ENCODE assay signal across 8 cellular contexts in genomic region chr19:38900816-38901215, GRCh38. TPM values are rescaled to one million over a fixed set of nuclear protein-coding genes. Genes with fewer than 3 reads are reported as not detected.
DNase-seq lines count a peak whose midpoint lies in the region; ATAC-seq and TF ChIP-seq lines count a peak whose summit lies in the region.

No MANE protein-coding gene starts in this region.

- intact Hi-C loops in right lobe of liver (cut with DNase I) (no loop called here), upper lobe of right lung (cut with DNase I) (no loop called here)

- TF ChIP-seq POLR2A in right lobe of liver (IDR thresholded peaks at IDR 0.05) = peak; percentile 11

- H3K27me3 ChIP-seq in right lobe of liver (no peaks in the 10 kb centered on the region), upper lobe of right lung (no peaks in the 10 kb centered on the region)

- H3K9me3 ChIP-seq in right lobe of liver = no peaks in the 10 kb centered on the region
- H3K9me3 ChIP-seq in upper lobe of right lung = no peaks in the 10 kb centered on the region

- peaks cover 30% of the 10 kb centered on the region for H3K36me3 Mint-ChIP-seq in stimulated activated naive CD8-positive, alpha-beta T cell treated with anti-CD3 and anti-CD28 coated beads, Interleukin-15, Interleukin-2, amounts not matched to agents 100 ng/mL and 50 ng/mL, for 24 hours (ENCODE audit: low read depth)

- H3K4me3 ChIP-seq in right lobe of liver (peak overlapping the region; percentile 80 to 91 (median 87)), upper lobe of right lung (peak overlapping the region; percentile 96)

- no peaks in the 10 kb centered on the region for H3K9me3 Mint-ChIP-seq in stimulated activated naive CD8-positive, alpha-beta T cell treated with anti-CD3 and anti-CD28 coated beads, Interleukin-15, Interleukin-2, amounts not matched to agents 100 ng/mL and 50 ng/mL, for 24 hours

- peak overlapping the region; percentile 86 to 98 (median 90) for H3K27ac ChIP-seq in right lobe of liver
- peak overlapping the region; percentile 96 for H3K27ac ChIP-seq in upper lobe of right lung
- H3K27ac ChIP-seq in caudate nucleus (ENCODE audit: low read depth, low read length) = no peak overlapping the region

- TF ChIP-seq CTCF in right lobe of liver (IDR thresholded peaks at IDR 0.05) (no peak), upper lobe of right lung (IDR thresholded peaks at IDR 0.05) (no peak)

- H3K4me1 ChIP-seq in right lobe of liver = peaks cover 0 to 31% (median 10%) of the 10 kb centered on the region in 4 donors
- peaks cover 25% of the 10 kb centered on the region for H3K4me1 ChIP-seq in upper lobe of right lung

- H3K4me3 Mint-ChIP-seq in stimulated activated naive CD8-positive, alpha-beta T cell treated with anti-CD3 and anti-CD28 coated beads, Interleukin-15, Interleukin-2, amounts not matched to agents 100 ng/mL and 50 ng/mL, for 24 hours = peak overlapping the region; percentile 99

- ATAC-seq in stimulated activated naive CD8-positive, alpha-beta T cell treated with anti-CD3 and anti-CD28 coated beads, Interleukin-15, Interleukin-2, amounts not matched to agents 100 U/mL and 50 U/mL, for 24 hours = no peak
- ATAC-seq in right lobe of liver (no peak), upper lobe of right lung (no peak)

- peaks cover 0 to 9% (median 2%) of the 10 kb centered on the region in 4 donors for H3K36me3 ChIP-seq in right lobe of liver
- H3K36me3 ChIP-seq in upper lobe of right lung = peaks cover 9% of the 10 kb centered on the region

- no peak for DNase-seq in stimulated activated naive CD8-positive, alpha-beta T cell treated with anti-CD3 and anti-CD28 coated beads, Interleukin-15, Interleukin-2, amounts not matched to agents 100 U/mL and 50 U/mL, for 24 hours
- peak; percentile 60 for DNase-seq in amniotic epithelial cell (ENCODE audit: low read depth)
- no peak for DNase-seq in right lobe of liver
- DNase-seq in upper lobe of right lung = no peak
- no peak for DNase-seq in middle frontal gyrus (ENCODE audit: extremely low spot score, low spot score)
- no peak for DNase-seq in NCI-H146 treated with DMSO at 0.1 percent for 48 hours (lab: John Stamatoyannopoulos, UW; ENCODE audit: unreplicated experiment)
- DNase-seq in caudate nucleus (lab: John Stamatoyannopoulos, UW) = no peak

- H3K4me1 Mint-ChIP-seq in stimulated activated naive CD8-positive, alpha-beta T cell treated with anti-CD3 and anti-CD28 coated beads, Interleukin-15, Interleukin-2, amounts not matched to agents 100 ng/mL and 50 ng/mL, for 24 hours (ENCODE audit: low read depth) = peaks cover 46% of the 10 kb centered on the region

- no peaks in the 10 kb centered on the region for H3K27me3 Mint-ChIP-seq in stimulated activated naive CD8-positive, alpha-beta T cell treated with anti-CD3 and anti-CD28 coated beads, Interleukin-15, Interleukin-2, amounts not matched to agents 100 ng/mL and 50 ng/mL, for 24 hours

- WGBS in right lobe of liver (ENCODE audit: insufficient coverage, low coverage, low lambda C conversion rate, missing lambda C conversion rate) = 11% methylated on average over 1 of the region's 1 CpG

- H3K27ac Mint-ChIP-seq in stimulated activated naive CD8-positive, alpha-beta T cell treated with anti-CD3 and anti-CD28 coated beads, Interleukin-15, Interleukin-2, amounts not matched to agents 100 ng/mL and 50 ng/mL, for 24 hours = peak overlapping the region; percentile 93

RNA-seq across cellular contexts. Expression of gene NFKBIB, which starts 1.0 kb away (rescaled TPM):
- total RNA-seq in right lobe of liver (10 to 100 TPM; 13.2 to 27.9 (median 16.5) TPM), upper lobe of right lung (25.5 TPM)

RNA-seq across cellular contexts. Expression of gene SIRT2, which starts 1.4 kb away (rescaled TPM):
- total RNA-seq in right lobe of liver (10 to 100 TPM; 28.6 to 62.0 (median 32.5) TPM), upper lobe of right lung (59.2 TPM)

RNA-seq across cellular contexts. Expression of gene CCER2, which starts 11.2 kb away (rescaled TPM):
- under 1 TPM in 4 of 6 experiments, not detected in 2; 0.20 to 0.55 (median 0.37) TPM for total RNA-seq in right lobe of liver
- total RNA-seq in upper lobe of right lung = 0.67 TPM

RNA-seq across cellular contexts. Expression of gene RINL, which starts 22.7 kb away (rescaled TPM):
- total RNA-seq in right lobe of liver (10 to 100 TPM in 2 of 6 experiments, 1 to 10 TPM in 4; 3.3 to 13.8 (median 5.5) TPM), upper lobe of right lung (12.0 TPM)

RNA-seq across cellular contexts. Expression of gene SARS2, which starts 29.7 kb away (rescaled TPM):
- total RNA-seq in right lobe of liver = 10 to 100 TPM; 10.6 to 26.5 (median 18.7) TPM
- total RNA-seq in upper lobe of right lung = 21.6 TPM
